Comparison of ENCODE assay signal across 1 cellular context in the genomic region with DNA sequence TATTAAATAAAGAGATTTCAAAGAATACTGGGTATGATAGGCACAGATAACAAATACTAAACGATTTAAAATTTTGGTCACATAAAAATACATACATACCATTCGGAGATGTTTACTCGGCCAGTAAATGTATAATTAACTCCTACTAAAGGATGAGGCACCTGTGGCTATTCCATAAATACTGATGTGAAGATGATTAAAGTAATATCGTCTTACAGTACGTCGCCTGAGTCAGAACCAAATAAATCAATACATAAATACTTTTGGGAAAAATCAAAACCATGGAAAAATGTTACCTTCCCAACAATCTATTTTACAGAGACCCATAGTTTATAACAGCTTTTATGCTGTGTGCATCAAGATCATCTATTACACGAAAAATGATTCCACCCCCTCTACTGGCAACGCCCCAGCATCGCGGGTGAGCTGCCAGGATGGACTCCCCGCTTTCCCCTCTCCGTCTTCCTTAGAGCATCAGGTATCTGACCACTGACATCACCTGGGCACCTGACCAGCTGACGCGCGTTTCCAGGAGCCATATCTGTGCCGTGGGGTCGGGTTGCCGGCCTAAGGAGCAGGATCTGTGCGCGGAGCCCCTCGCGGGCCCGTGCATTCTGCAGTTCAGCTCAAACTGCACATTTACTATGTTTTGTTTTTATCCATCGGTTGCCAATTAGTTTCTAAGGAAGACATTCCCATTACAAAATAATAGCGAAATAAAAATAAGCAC.
TF ChIP-seq lines count a peak whose summit lies in the region.

No MANE protein-coding gene starts in this region.

TF ChIP-seq in HepG2, 621 proteins besides CTCF, POLR2A, EP300 and RAD21 (continued from another document and continues in another):
- TF ChIP-seq ATF2 (CRISPR knock-in tag; IDR thresholded peaks at IDR 0.05): peak; percentile 65
- no peak for TF ChIP-seq ZNF121 (CRISPR knock-in tag; IDR thresholded peaks at IDR 0.05)
- 0 out of 2 replicates have a peak, but pooled peaks have one; percentile 31 for TF ChIP-seq TFDP1 (CRISPR knock-in tag; IDR thresholded peaks at IDR 0.05; ENCODE audit: borderline replicate concordance)
- no peak for TF ChIP-seq ARID2 (CRISPR knock-in tag; IDR thresholded peaks at IDR 0.05; ENCODE audit: borderline replicate concordance)
- TF ChIP-seq, protein P1, sequence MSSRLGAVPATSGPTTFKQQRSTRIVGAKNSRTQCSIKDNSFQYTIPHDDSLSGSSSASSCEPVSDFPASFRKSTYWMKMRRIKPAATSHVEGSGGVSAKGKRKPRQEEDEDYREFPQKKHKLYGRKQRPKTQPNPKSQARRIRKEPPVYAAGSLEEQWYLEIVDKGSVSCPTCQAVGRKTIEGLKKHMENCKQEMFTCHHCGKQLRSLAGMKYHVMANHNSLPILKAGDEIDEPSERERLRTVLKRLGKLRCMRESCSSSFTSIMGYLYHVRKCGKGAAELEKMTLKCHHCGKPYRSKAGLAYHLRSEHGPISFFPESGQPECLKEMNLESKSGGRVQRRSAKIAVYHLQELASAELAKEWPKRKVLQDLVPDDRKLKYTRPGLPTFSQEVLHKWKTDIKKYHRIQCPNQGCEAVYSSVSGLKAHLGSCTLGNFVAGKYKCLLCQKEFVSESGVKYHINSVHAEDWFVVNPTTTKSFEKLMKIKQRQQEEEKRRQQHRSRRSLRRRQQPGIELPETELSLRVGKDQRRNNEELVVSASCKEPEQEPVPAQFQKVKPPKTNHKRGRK (CRISPR knock-in tag; IDR thresholded peaks at IDR 0.05): no peak
- no peak for TF ChIP-seq ZBTB7A (CRISPR knock-in tag; IDR thresholded peaks at IDR 0.05)
- TF ChIP-seq U2AF1 (optimal IDR thresholded peaks at IDR 0.05; ENCODE audit: low read depth, low read length): no peak
- 0 out of 2 replicates have a peak, but pooled peaks have one; percentile 45 for TF ChIP-seq MTERF4 (CRISPR knock-in tag; IDR thresholded peaks at IDR 0.05)
- TF ChIP-seq RXRB (CRISPR knock-in tag; IDR thresholded peaks at IDR 0.05; ENCODE audit: borderline replicate concordance): no peak
- TF ChIP-seq ZNF580 (CRISPR knock-in tag; IDR thresholded peaks at IDR 0.05; ENCODE audit: borderline replicate concordance, low read depth): peak; percentile 74; the same call in 1 of the 2 replicates
- TF ChIP-seq ZNF777 (CRISPR knock-in tag; IDR thresholded peaks at IDR 0.05): no peak
- TF ChIP-seq ZNF740 (CRISPR knock-in tag; IDR thresholded peaks at IDR 0.05): no peak
- no peak for TF ChIP-seq PAX8 (CRISPR knock-in tag; IDR thresholded peaks at IDR 0.05; ENCODE audit: borderline replicate concordance)
- TF ChIP-seq, protein P2, sequence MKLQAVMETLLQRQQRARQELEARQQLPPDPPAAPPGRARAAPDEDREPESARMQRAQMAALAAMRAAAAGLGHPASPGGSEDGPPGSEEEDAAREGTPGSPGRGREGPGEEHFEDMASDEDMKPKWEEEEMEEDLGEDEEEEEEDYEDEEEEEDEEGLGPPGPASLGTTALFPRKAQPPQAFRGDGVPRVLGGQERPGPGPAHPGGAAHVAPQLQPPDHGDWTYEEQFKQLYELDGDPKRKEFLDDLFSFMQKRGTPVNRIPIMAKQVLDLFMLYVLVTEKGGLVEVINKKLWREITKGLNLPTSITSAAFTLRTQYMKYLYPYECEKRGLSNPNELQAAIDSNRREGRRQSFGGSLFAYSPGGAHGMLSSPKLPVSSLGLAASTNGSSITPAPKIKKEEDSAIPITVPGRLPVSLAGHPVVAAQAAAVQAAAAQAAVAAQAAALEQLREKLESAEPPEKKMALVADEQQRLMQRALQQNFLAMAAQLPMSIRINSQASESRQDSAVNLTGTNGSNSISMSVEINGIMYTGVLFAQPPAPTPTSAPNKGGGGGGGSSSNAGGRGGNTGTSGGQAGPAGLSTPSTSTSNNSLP (IDR thresholded peaks at IDR 0.05; ENCODE audit: low read depth, low read length): 0 out of 2 replicates have a peak, but pooled peaks have one; percentile 53
- peak; percentile 59; the same call in 1 of the 2 replicates for TF ChIP-seq ZNF280D (CRISPR knock-in tag; IDR thresholded peaks at IDR 0.05)
- no peak for TF ChIP-seq FOXK1 (CRISPR knock-in tag; IDR thresholded peaks at IDR 0.05; ENCODE audit: borderline replicate concordance, low read depth)
- TF ChIP-seq ZBTB40 (IDR thresholded peaks at IDR 0.05): no peak
- no peak for TF ChIP-seq ZBTB40 (CRISPR knock-in tag; IDR thresholded peaks at IDR 0.05)
- no peak for TF ChIP-seq ZNF235 (CRISPR knock-in tag; IDR thresholded peaks at IDR 0.05; ENCODE audit: borderline replicate concordance)
- no peak for TF ChIP-seq MYPOP (CRISPR knock-in tag; IDR thresholded peaks at IDR 0.05)
- TF ChIP-seq, protein P3, sequence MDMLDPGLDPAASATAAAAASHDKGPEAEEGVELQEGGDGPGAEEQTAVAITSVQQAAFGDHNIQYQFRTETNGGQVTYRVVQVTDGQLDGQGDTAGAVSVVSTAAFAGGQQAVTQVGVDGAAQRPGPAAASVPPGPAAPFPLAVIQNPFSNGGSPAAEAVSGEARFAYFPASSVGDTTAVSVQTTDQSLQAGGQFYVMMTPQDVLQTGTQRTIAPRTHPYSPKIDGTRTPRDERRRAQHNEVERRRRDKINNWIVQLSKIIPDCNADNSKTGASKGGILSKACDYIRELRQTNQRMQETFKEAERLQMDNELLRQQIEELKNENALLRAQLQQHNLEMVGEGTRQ (IDR thresholded peaks at IDR 0.05; ENCODE audit: low read depth, low read length): 0 out of 2 replicates have a peak, but pooled peaks have one; percentile 21
- TF ChIP-seq, protein P3 (CRISPR knock-in tag; IDR thresholded peaks at IDR 0.05; ENCODE audit: borderline replicate concordance): peak; percentile 69; the same call in 1 of the 2 replicates
